ENCODE assay signal across 8 cellular contexts in genomic region chr10:79443338-79444242, GRCh38. TPM values are rescaled to one million over a fixed set of nuclear protein-coding genes. Genes with fewer than 3 reads are reported as not detected.
DNase-seq lines count a peak whose midpoint lies in the region; ATAC-seq, FAIRE-seq and TF ChIP-seq lines count a peak whose summit lies in the region.

No MANE protein-coding gene starts in this region.

- H3K36me3 ChIP-seq in H7 (replicated peaks; ENCODE audit: control insufficient read depth, insufficient read depth, low read length) = no peaks in the 10 kb centered on the region
- peaks cover 3% of the 10 kb centered on the region for H3K36me3 ChIP-seq in skeletal muscle satellite cell (ENCODE audit: insufficient read depth, low read length)

- TF ChIP-seq CTCF in glutamatergic neuron (IDR thresholded peaks at IDR 0.05; ENCODE audit: partially characterized antibody, unreplicated experiment) = no peak

- H3K36me3 Mint-ChIP-seq in T-helper 17 cell (ENCODE audit: low read depth) = peaks cover 2% of the 10 kb centered on the region
- no peaks in the 10 kb centered on the region for H3K36me3 Mint-ChIP-seq in glutamatergic neuron (ENCODE audit: unreplicated experiment)

- peaks cover 11% of the 10 kb centered on the region for H3K9me3 Mint-ChIP-seq in glutamatergic neuron (ENCODE audit: unreplicated experiment)

- H3K4me3 Mint-ChIP-seq in T-helper 17 cell (peak overlapping the region; percentile 93), glutamatergic neuron (ENCODE audit: unreplicated experiment) (peak overlapping the region; percentile 82)

- H3K4me3 ChIP-seq in H7 (ENCODE audit: insufficient read depth, low read depth, low read length) (peak overlapping the region; percentile 76), skeletal muscle satellite cell (ENCODE audit: low read length) (peak overlapping the region; percentile 82)

- H3K27me3 Mint-ChIP-seq in T-helper 17 cell = no peaks in the 10 kb centered on the region
- H3K27me3 Mint-ChIP-seq in glutamatergic neuron (ENCODE audit: unreplicated experiment) = peaks cover 21% of the 10 kb centered on the region

- peak overlapping the region; percentile 69 for H3K27ac Mint-ChIP-seq in T-helper 17 cell
- no peak overlapping the region for H3K27ac Mint-ChIP-seq in glutamatergic neuron (ENCODE audit: unreplicated experiment)

- H3K4me1 Mint-ChIP-seq in T-helper 17 cell (peaks cover 25% of the 10 kb centered on the region), glutamatergic neuron (ENCODE audit: low read depth, unreplicated experiment) (peaks cover 26% of the 10 kb centered on the region)

- DNase-seq in H7 = peak; percentile 58
- DNase-seq in T-helper 17 cell = no peak
- no peak for DNase-seq in glutamatergic neuron
- no peak for DNase-seq in frontal cortex (ENCODE audit: low spot score in 2 of 2)
- no peak for DNase-seq in NCI-H524 treated with DMSO at 0.1 percent for 48 hours (lab: John Stamatoyannopoulos, UW)

- no peak for ATAC-seq in T-helper 17 cell
- ATAC-seq in HG02840 (IDR thresholded peaks at IDR 0.05; ENCODE audit: low FRiP score, unreplicated experiment) = no peak
- no peak for ATAC-seq in GM21423 (IDR thresholded peaks at IDR 0.05; ENCODE audit: unreplicated experiment)

- H3K9me3 ChIP-seq in T-helper 17 cell (ENCODE audit: control insufficient read depth, low read length, poor library complexity, severe bottlenecking) (no peaks in the 10 kb centered on the region), skeletal muscle satellite cell (replicated peaks; ENCODE audit: low read length) (no peaks in the 10 kb centered on the region)

- FAIRE-seq in frontal cortex (lab: Jason Lieb, UNC) = no peak

- peak overlapping the region; percentile 82 for H3K4me2 ChIP-seq in skeletal muscle satellite cell (ENCODE audit: low read length)

- H3K4me1 ChIP-seq in skeletal muscle satellite cell (ENCODE audit: control insufficient read depth, insufficient read depth, low read length) = peaks cover 55% of the 10 kb centered on the region

- peaks cover 21% of the 10 kb centered on the region for H3K27me3 ChIP-seq in H7 (ENCODE audit: control insufficient read depth, insufficient read depth, low read length)
- H3K27me3 ChIP-seq in skeletal muscle satellite cell (ENCODE audit: control insufficient read depth, insufficient read depth, low read length) = no peaks in the 10 kb centered on the region

- H3K9ac ChIP-seq in skeletal muscle satellite cell (ENCODE audit: low read depth, low read length) = peak overlapping the region; percentile 85

RNA-seq across cellular contexts. Expression of gene ZCCHC24, which starts 1.8 kb away (rescaled TPM):
- 7.5 and 9.0 TPM in 2 replicates for total RNA-seq in H7 (2014; rRNA removed; shearing (Covaris generic))
- total RNA-seq in T-helper 17 cell (1 to 10 TPM; 1.1 to 1.3 TPM), glutamatergic neuron (ENCODE audit: unreplicated experiment) (3.0 TPM), frontal cortex (4.1 TPM)
- total RNA-seq in skeletal muscle satellite cell (2012; rRNA removed) = 16.5 and 26.2 TPM in 2 replicates
